In genomic region chr6:134630468-134631180, GRCh38 we compare ENCODE assay signal across 11 cellular contexts.
A peak's percentile ranks its signal among the peaks of the same experiment; 100 is the strongest.
DNase-seq lines count a peak whose midpoint lies in the region; ATAC-seq and TF ChIP-seq lines count a peak whose summit lies in the region.
"Had no signal": no experiment of that assay in that cellular context is flagged by ENCODE, and none has a peak within 500 bp of the region (broad histone marks: within the 10 kb centered on the region; RNA-seq: fewer than 3 reads in every experiment).

No MANE protein-coding gene starts in this region.

- peak in 2 of 6 experiments; percentile 7 to 41 for TF ChIP-seq CTCF in Peyer's patch (IDR thresholded peaks at IDR 0.05)
- no peak for TF ChIP-seq CTCF in lower leg skin (IDR thresholded peaks at IDR 0.05)

- H3K4me3 ChIP-seq in Peyer's patch (peak overlapping the region in 1 of 4 donors; percentile 17), right cardiac atrium (ENCODE audit: low read length) (no peak overlapping the region), lower leg skin (ENCODE audit: low read depth, poor library complexity, severe bottlenecking) (no peak overlapping the region)

- H3K4me1 ChIP-seq in Peyer's patch (peaks cover 0 to 5% (median 0%) of the 10 kb centered on the region in 4 donors), right cardiac atrium (ENCODE audit: control insufficient read depth, insufficient read depth, low read length) (no peaks in the 10 kb centered on the region)

- H3K27ac ChIP-seq in Peyer's patch, result peak overlapping the region in 2 of 4 donors; percentile 78 to 89
- no peak overlapping the region for H3K27ac ChIP-seq in right cardiac atrium (ENCODE audit: low read length)
- H3K27ac ChIP-seq: foreskin keratinocyte had no signal

- TF ChIP-seq POLR2A in Peyer's patch (IDR thresholded peaks at IDR 0.05), result peak in 1 of 2 donors; percentile 41
- no peak for TF ChIP-seq POLR2A in lower leg skin (IDR thresholded peaks at IDR 0.05)

- DNase-seq in Peyer's patch, result peak; percentile 31 to 90 (median 79)
- no peak for DNase-seq in right cardiac atrium
- DNase-seq in superior temporal gyrus (ENCODE audit: extremely low spot score), result peak; percentile 78
- no peak for DNase-seq in Kasumi-1 (lab: John Stamatoyannopoulos, UW)
- no peak for DNase-seq in lower leg skin (ENCODE audit: low spot score in 2 of 2)
- DNase-seq: central memory CD4-positive, alpha-beta T cell; DND-41; foreskin keratinocyte had no signal

- WGBS in right cardiac atrium, result 58% methylated on average over 11 of the region's 11 CpGs
- WGBS in lower leg skin, 2 donors, result 54 to 61% methylated on average over 11 of the region's 11 CpGs

- H3K9me3 ChIP-seq in Peyer's patch (no peaks in the 10 kb centered on the region), right cardiac atrium (ENCODE audit: control insufficient read depth, low read length) (no peaks in the 10 kb centered on the region)

- intact Hi-C loops in right cardiac atrium (cut with DNase I), result loop anchor here in 1 of 4 donors (10.0 kb wide), 1 partner anchor 96 kb away; no protein-coding TSS in a partner anchor
- intact Hi-C loops in lower leg skin (cut with DNase I; ENCODE audit: low total_unique reads), result no loop called here

- H3K27me3 ChIP-seq in Peyer's patch (no peaks in the 10 kb centered on the region), right cardiac atrium (ENCODE audit: control insufficient read depth, insufficient read depth) (no peaks in the 10 kb centered on the region)
- H3K27me3 ChIP-seq: foreskin keratinocyte had no signal

- peak; percentile 61 for ATAC-seq in HG03025 (IDR thresholded peaks at IDR 0.05; ENCODE audit: low FRiP score, unreplicated experiment)
- ATAC-seq in right cardiac atrium, result peak; percentile 47 to 60
- no peak for ATAC-seq in HG03196 (IDR thresholded peaks at IDR 0.05; ENCODE audit: unreplicated experiment)
- ATAC-seq: foreskin keratinocyte, WTC11 had no signal

- H3K36me3 ChIP-seq in Peyer's patch, result no peaks in the 10 kb centered on the region

Comparison
In these comparisons a context has a peak if more than half of its experiments do, and no peak if none do; other contexts are left out.
1. DNase-seq: peak in Peyer's patch (3 of 3) and superior temporal gyrus (single experiment); none in right cardiac atrium (0 of 3), Kasumi-1 (0 of 2) and lower leg skin (0 of 2).